ENCODE assay signal across 1 cellular context in the genomic region with DNA sequence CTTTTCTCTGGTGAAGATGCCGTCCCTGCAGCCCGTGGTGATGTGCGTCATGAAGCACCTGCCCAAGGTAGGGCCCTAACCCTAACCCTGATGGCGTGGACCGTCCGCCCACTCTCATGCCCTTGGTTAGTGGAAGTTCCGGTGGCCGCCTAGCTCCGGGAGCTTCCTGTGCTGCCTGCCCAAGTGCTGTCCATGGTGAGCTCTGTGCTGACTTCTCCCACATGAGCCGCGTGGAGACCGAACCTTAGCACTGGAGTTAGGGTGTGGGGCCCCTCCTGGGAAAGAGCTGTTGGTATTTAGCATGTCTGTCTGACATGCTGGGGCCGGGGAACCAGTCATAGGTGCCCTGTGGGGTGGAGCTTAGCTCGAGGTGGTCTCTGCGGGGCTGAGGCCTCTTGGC.
TF ChIP-seq lines count a peak whose summit lies in the region.

No MANE protein-coding gene starts in this region.

TF ChIP-seq in GM12878, 131 proteins besides CTCF, POLR2A, EP300 and RAD21:
- TF ChIP-seq PML (IDR thresholded peaks at IDR 0.05; ENCODE audit: low read length) (no peak), MTA2 (IDR thresholded peaks at IDR 0.05; ENCODE audit: low read depth) (no peak), SRF (IDR thresholded peaks at IDR 0.05; ENCODE audit: low read depth in 2 of 2, low read length in 2 of 2) (no peak), TCF7 (IDR thresholded peaks at IDR 0.05; ENCODE audit: borderline replicate concordance) (no peak), NRF1 (conservative IDR thresholded peaks at IDR 0.05; ENCODE audit: low read depth, low read length) (no peak), IKZF2 (IDR thresholded peaks at IDR 0.05) (no peak), SMARCA5 (IDR thresholded peaks at IDR 0.05) (no peak), CREM (IDR thresholded peaks at IDR 0.05; ENCODE audit: low read depth) (no peak), CBX5 (IDR thresholded peaks at IDR 0.05; ENCODE audit: low read depth) (no peak), CHD2 (IDR thresholded peaks at IDR 0.05; ENCODE audit: borderline replicate concordance, low read depth, low read length) (no peak), EZH2 (IDR thresholded peaks at IDR 0.05; ENCODE audit: borderline replicate concordance, control insufficient read depth, low read depth, low read length) (no peak)
- TF ChIP-seq, protein P1, sequence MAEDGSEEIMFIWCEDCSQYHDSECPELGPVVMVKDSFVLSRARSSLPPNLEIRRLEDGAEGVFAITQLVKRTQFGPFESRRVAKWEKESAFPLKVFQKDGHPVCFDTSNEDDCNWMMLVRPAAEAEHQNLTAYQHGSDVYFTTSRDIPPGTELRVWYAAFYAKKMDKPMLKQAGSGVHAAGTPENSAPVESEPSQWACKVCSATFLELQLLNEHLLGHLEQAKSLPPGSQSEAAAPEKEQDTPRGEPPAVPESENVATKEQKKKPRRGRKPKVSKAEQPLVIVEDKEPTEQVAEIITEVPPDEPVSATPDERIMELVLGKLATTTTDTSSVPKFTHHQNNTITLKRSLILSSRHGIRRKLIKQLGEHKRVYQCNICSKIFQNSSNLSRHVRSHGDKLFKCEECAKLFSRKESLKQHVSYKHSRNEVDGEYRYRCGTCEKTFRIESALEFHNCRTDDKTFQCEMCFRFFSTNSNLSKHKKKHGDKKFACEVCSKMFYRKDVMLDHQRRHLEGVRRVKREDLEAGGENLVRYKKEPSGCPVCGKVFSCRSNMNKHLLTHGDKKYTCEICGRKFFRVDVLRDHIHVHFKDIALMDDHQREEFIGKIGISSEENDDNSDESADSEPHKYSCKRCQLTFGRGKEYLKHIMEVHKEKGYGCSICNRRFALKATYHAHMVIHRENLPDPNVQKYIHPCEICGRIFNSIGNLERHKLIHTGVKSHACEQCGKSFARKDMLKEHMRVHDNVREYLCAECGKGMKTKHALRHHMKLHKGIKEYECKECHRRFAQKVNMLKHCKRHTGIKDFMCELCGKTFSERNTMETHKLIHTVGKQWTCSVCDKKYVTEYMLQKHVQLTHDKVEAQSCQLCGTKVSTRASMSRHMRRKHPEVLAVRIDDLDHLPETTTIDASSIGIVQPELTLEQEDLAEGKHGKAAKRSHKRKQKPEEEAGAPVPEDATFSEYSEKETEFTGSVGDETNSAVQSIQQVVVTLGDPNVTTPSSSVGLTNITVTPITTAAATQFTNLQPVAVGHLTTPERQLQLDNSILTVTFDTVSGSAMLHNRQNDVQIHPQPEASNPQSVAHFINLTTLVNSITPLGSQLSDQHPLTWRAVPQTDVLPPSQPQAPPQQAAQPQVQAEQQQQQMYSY (CRISPR knock-in tag; IDR thresholded peaks at IDR 0.05), result no peak
- TF ChIP-seq, protein P2, sequence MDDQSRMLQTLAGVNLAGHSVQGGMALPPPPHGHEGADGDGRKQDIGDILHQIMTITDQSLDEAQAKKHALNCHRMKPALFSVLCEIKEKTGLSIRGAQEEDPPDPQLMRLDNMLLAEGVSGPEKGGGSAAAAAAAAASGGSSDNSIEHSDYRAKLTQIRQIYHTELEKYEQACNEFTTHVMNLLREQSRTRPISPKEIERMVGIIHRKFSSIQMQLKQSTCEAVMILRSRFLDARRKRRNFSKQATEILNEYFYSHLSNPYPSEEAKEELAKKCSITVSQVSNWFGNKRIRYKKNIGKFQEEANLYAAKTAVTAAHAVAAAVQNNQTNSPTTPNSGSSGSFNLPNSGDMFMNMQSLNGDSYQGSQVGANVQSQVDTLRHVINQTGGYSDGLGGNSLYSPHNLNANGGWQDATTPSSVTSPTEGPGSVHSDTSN (IDR thresholded peaks at IDR 0.05; ENCODE audit: insufficient replicate concordance, low read depth, low read length), result no peak
- TF ChIP-seq, protein P3, sequence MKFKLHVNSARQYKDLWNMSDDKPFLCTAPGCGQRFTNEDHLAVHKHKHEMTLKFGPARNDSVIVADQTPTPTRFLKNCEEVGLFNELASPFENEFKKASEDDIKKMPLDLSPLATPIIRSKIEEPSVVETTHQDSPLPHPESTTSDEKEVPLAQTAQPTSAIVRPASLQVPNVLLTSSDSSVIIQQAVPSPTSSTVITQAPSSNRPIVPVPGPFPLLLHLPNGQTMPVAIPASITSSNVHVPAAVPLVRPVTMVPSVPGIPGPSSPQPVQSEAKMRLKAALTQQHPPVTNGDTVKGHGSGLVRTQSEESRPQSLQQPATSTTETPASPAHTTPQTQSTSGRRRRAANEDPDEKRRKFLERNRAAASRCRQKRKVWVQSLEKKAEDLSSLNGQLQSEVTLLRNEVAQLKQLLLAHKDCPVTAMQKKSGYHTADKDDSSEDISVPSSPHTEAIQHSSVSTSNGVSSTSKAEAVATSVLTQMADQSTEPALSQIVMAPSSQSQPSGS (IDR thresholded peaks at IDR 0.05; ENCODE audit: low read length), result no peak
- TF ChIP-seq, protein P4, sequence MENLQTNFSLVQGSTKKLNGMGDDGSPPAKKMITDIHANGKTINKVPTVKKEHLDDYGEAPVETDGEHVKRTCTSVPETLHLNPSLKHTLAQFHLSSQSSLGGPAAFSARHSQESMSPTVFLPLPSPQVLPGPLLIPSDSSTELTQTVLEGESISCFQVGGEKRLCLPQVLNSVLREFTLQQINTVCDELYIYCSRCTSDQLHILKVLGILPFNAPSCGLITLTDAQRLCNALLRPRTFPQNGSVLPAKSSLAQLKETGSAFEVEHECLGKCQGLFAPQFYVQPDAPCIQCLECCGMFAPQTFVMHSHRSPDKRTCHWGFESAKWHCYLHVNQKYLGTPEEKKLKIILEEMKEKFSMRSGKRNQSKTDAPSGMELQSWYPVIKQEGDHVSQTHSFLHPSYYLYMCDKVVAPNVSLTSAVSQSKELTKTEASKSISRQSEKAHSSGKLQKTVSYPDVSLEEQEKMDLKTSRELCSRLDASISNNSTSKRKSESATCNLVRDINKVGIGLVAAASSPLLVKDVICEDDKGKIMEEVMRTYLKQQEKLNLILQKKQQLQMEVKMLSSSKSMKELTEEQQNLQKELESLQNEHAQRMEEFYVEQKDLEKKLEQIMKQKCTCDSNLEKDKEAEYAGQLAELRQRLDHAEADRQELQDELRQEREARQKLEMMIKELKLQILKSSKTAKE (IDR thresholded peaks at IDR 0.05; ENCODE audit: low read depth, poor library complexity, severe bottlenecking), result no peak
- TF ChIP-seq, protein P5, sequence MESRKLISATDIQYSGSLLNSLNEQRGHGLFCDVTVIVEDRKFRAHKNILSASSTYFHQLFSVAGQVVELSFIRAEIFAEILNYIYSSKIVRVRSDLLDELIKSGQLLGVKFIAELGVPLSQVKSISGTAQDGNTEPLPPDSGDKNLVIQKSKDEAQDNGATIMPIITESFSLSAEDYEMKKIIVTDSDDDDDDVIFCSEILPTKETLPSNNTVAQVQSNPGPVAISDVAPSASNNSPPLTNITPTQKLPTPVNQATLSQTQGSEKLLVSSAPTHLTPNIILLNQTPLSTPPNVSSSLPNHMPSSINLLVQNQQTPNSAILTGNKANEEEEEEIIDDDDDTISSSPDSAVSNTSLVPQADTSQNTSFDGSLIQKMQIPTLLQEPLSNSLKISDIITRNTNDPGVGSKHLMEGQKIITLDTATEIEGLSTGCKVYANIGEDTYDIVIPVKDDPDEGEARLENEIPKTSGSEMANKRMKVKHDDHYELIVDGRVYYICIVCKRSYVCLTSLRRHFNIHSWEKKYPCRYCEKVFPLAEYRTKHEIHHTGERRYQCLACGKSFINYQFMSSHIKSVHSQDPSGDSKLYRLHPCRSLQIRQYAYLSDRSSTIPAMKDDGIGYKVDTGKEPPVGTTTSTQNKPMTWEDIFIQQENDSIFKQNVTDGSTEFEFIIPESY (IDR thresholded peaks at IDR 0.05), result no peak
- TF ChIP-seq, protein P6, sequence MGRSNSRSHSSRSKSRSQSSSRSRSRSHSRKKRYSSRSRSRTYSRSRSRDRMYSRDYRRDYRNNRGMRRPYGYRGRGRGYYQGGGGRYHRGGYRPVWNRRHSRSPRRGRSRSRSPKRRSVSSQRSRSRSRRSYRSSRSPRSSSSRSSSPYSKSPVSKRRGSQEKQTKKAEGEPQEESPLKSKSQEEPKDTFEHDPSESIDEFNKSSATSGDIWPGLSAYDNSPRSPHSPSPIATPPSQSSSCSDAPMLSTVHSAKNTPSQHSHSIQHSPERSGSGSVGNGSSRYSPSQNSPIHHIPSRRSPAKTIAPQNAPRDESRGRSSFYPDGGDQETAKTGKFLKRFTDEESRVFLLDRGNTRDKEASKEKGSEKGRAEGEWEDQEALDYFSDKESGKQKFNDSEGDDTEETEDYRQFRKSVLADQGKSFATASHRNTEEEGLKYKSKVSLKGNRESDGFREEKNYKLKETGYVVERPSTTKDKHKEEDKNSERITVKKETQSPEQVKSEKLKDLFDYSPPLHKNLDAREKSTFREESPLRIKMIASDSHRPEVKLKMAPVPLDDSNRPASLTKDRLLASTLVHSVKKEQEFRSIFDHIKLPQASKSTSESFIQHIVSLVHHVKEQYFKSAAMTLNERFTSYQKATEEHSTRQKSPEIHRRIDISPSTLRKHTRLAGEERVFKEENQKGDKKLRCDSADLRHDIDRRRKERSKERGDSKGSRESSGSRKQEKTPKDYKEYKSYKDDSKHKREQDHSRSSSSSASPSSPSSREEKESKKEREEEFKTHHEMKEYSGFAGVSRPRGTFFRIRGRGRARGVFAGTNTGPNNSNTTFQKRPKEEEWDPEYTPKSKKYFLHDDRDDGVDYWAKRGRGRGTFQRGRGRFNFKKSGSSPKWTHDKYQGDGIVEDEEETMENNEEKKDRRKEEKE (IDR thresholded peaks at IDR 0.05), result no peak
